Comparison of ENCODE assay signal across 27 cellular contexts in the genomic region with DNA sequence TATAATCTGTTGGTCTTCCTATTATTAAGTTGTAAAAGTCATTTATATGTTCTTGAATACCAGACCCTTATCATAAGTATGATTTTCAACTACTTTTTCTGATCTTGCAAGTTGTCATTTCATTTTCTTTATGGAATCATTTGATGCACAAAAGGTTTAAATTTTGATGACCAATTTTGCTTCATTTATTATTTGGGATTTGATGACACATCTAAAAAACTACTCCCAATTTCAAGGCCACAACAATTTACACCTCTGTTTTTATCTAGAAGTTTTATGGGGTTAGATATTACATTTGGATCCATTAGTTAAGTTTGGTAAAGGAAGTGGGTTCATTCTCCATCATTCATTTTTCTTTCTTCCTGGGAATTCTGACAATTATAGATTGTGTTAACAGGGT.
"Had no signal": no experiment of that assay in that cellular context is flagged by ENCODE, and none has a peak within 500 bp of the region (broad histone marks: within the 10 kb centered on the region; RNA-seq: fewer than 3 reads in every experiment).

No MANE protein-coding gene starts in this region.

- H3K4me1 ChIP-seq: stomach, suprapubic skin, testis, thyroid gland, tibial artery, tibial nerve, transverse colon, upper lobe of left lung, upper lobe of right lung, uterus, vagina had no signal

- H3K27ac ChIP-seq: stomach, suprapubic skin, testis, thoracic aorta, thyroid gland, tibial artery, tibial nerve, transverse colon, upper lobe of left lung, upper lobe of right lung, uterus, vagina had no signal

- DNase-seq: stimulated activated CD4-positive, alpha-beta T cell treated with anti-CD3 and anti-CD28 coated beads, Interleukin-2, amount 100 ng/mL, for 48 hours; stimulated activated CD4-positive, alpha-beta T cell treated with anti-CD3 and anti-CD28 coated beads, Interleukin-4, amount 100 ng/mL, for 1 hour; stimulated activated CD4-positive, alpha-beta T cell treated with anti-CD3 and anti-CD28 coated beads, Interleukin-4, amount 100 ng/mL, for 24 hours; stimulated activated CD4-positive, alpha-beta T cell treated with anti-CD3 and anti-CD28 coated beads, Interleukin-4, amount 100 ng/mL, for 4 hours; stimulated activated CD8-positive, alpha-beta memory T cell treated with anti-CD3 and anti-CD28 coated beads, Interleukin-4, amount 100 ng/mL, for 48 hours; stimulated activated naive B cell treated with anti-CD40 and anti-IgM and Interleukin-4, amounts not matched to agents 10 μg/mL and 1 μg/mL and 100 μg/mL, for 72 hours; stimulated activated naive CD4-positive, alpha-beta T cell; stimulated activated naive CD4-positive, alpha-beta T cell treated with Interleukin-2 at 50 U/mL for 16 hours; stimulated activated naive CD8-positive, alpha-beta T cell treated with anti-CD3 and anti-CD28 coated beads, Interleukin-15, amount 100 ng/mL, for 72 hours; stimulated activated naive CD8-positive, alpha-beta T cell treated with anti-CD3 and anti-CD28 coated beads, Interleukin-15, Interleukin-2, amounts not matched to agents 100 U/mL and 50 U/mL, for 24 hours; stomach; substantia nigra; testis; thyroid gland; tibial artery; transverse colon; trophoblast cell; upper lobe of left lung; upper lobe of right lung; uterus had no signal

- FAIRE-seq: urothelium cell line had no signal

- H3K27me3 ChIP-seq: stomach, suprapubic skin, testis, thyroid gland, tibial artery, tibial nerve, transverse colon, upper lobe of left lung, upper lobe of right lung, uterus, vagina had no signal

- H3K9me3 ChIP-seq: stomach, suprapubic skin, testis, thoracic aorta, thyroid gland, tibial artery, tibial nerve, upper lobe of left lung, upper lobe of right lung, uterus, vagina had no signal

- ATAC-seq: stimulated activated effector memory CD8-positive, alpha-beta T cell treated with anti-CD3 and anti-CD28 coated beads, Interleukin-12 subunit alpha, Interleukin-12 subunit beta, amount 100 ng/mL, for 72 hours; stimulated activated memory B cell treated with anti-CD40 and anti-IgM and Interleukin-4, amounts not matched to agents 10 μg/mL and 1 μg/mL and 100 μg/mL, for 72 hours; stimulated activated naive B cell treated with anti-CD40 and anti-IgM and Interleukin-4, amounts not matched to agents 10 μg/mL and 1 μg/mL and 100 μg/mL, for 72 hours; stimulated activated naive CD8-positive, alpha-beta T cell treated with anti-CD3 and anti-CD28 coated beads, Interleukin-15, amount 100 ng/mL, for 72 hours; stimulated activated naive CD8-positive, alpha-beta T cell treated with anti-CD3 and anti-CD28 coated beads, Interleukin-15, Interleukin-2, amounts not matched to agents 100 U/mL and 50 U/mL, for 24 hours; upper lobe of right lung had no signal

- H3K36me3 ChIP-seq: stomach, suprapubic skin, thoracic aorta, thyroid gland, tibial artery, tibial nerve, transverse colon, upper lobe of left lung, upper lobe of right lung, uterus, vagina had no signal

- H3K4me3 ChIP-seq: stomach, suprapubic skin, testis, thoracic aorta, thyroid gland, tibial artery, tibial nerve, transverse colon, upper lobe of left lung, upper lobe of right lung, uterus, vagina had no signal
